ENCODE assay signal across 19 cellular contexts in the genomic region with DNA sequence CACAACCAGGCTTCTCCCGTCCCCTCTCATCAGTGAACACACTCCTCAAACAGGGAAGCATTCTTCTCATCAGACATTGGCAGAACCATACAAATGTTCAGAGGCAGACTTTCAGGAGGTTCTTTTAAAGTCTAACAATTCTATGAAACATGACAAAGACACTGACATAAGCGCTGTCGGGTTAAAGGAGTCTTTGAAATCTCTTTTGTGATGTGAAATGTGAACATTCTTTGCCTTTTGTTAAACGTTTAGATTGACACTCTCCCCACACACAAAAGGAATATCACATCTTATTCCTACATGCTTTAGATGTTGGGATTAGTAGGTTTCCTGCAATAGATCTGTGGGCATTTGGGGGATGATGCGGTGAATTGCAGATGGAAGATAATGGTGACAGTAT.
"Had no signal": no experiment of that assay in that cellular context is flagged by ENCODE, and none has a peak within 500 bp of the region (broad histone marks: within the 10 kb centered on the region; RNA-seq: fewer than 3 reads in every experiment).

No MANE protein-coding gene starts in this region.

- H3K4me3 Mint-ChIP-seq: natural killer cell treated with Interleukin-12 subunit alpha and Interleukin-12 subunit beta and Interleukin-15 and Interleukin-18, amount 100 ng/mL, for 72 hours; type B pancreatic cell had no signal

- H3K27me3 ChIP-seq: dorsolateral prefrontal cortex, heart right ventricle, neutrophil had no signal

- H3K4me3 ChIP-seq: dorsolateral prefrontal cortex, heart right ventricle, lung, smooth muscle cell had no signal

- H3K27ac ChIP-seq: dorsolateral prefrontal cortex, heart right ventricle, neutrophil had no signal

- H3K9me3 ChIP-seq: heart right ventricle, neutrophil had no signal

- H3K4me1 ChIP-seq: heart right ventricle had no signal

- H3K9me3 Mint-ChIP-seq: natural killer cell treated with Interleukin-12 subunit alpha and Interleukin-12 subunit beta and Interleukin-15 and Interleukin-18, amount 100 ng/mL, for 72 hours; type B pancreatic cell had no signal

- DNase-seq: cortex of kidney; dorsolateral prefrontal cortex; effector CD8-positive, alpha-beta T cell; heart right ventricle; kidney; left cardiac atrium; left ventricle myocardium superior; mesenchymal stem cell; midbrain; posterior cingulate gyrus; right cardiac atrium; stimulated activated CD4-positive, alpha-beta T cell treated with anti-CD3 and anti-CD28 coated beads, Interleukin-2, amount 100 ng/mL, for 48 hours; stimulated activated naive CD4-positive, alpha-beta T cell treated with Interleukin-2 at 50 U/mL for 16 hours had no signal

- H3K27me3 Mint-ChIP-seq: type B pancreatic cell had no signal

- H3K4me2 ChIP-seq: smooth muscle cell had no signal

- H3K27ac Mint-ChIP-seq: natural killer cell treated with Interleukin-12 subunit alpha and Interleukin-12 subunit beta and Interleukin-15 and Interleukin-18, amount 100 ng/mL, for 72 hours; type B pancreatic cell had no signal

- H3K36me3 ChIP-seq: neutrophil had no signal

- ATAC-seq: esophagus mucosa; heart right ventricle; left cardiac atrium; left ventricle myocardium superior; natural killer cell treated with Interleukin-12 subunit alpha and Interleukin-12 subunit beta and Interleukin-15 and Interleukin-18, amount 100 ng/mL, for 72 hours; right cardiac atrium had no signal

- H3K36me3 Mint-ChIP-seq: natural killer cell treated with Interleukin-12 subunit alpha and Interleukin-12 subunit beta and Interleukin-15 and Interleukin-18, amount 100 ng/mL, for 72 hours had no signal
